ENCODE assay signal across 9 cellular contexts in genomic region chr14:61570188-61570960, GRCh38.
A peak's percentile ranks its signal among the peaks of the same experiment; 100 is the strongest.
DNase-seq lines count a peak whose midpoint lies in the region; ATAC-seq and TF ChIP-seq lines count a peak whose summit lies in the region.
"Had no signal": no experiment of that assay in that cellular context is flagged by ENCODE, and none has a peak within 500 bp of the region (broad histone marks: within the 10 kb centered on the region; RNA-seq: fewer than 3 reads in every experiment).

No MANE protein-coding gene starts in this region.

- H3K36me3 Mint-ChIP-seq in mesothelial cell of epicardium, result no peaks in the 10 kb centered on the region

- no peaks in the 10 kb centered on the region for H3K27me3 ChIP-seq in esophagus squamous epithelium
- H3K27me3 ChIP-seq in gastrocnemius medialis, result no peaks in the 10 kb centered on the region
- H3K27me3 ChIP-seq: cardiac muscle cell had no signal

- WGBS in esophagus squamous epithelium, 2 donors, result 42 to 52% methylated on average over 7 of the region's 7 CpGs

- H3K27ac ChIP-seq in esophagus squamous epithelium, result peak overlapping the region; percentile 26 to 85 (median 64)
- H3K27ac ChIP-seq in gastrocnemius medialis, result peak overlapping the region in 3 of 4 donors; percentile 11 to 36 (median 31)
- H3K27ac ChIP-seq: cardiac muscle cell had no signal

- H3K4me3 Mint-ChIP-seq in mesothelial cell of epicardium, result no peak overlapping the region

- TF ChIP-seq CTCF in esophagus squamous epithelium (IDR thresholded peaks at IDR 0.05), result no peak
- TF ChIP-seq CTCF in gastrocnemius medialis (IDR thresholded peaks at IDR 0.05 in 4 of 5, conservative IDR thresholded peaks at IDR 0.05 in 1 of 5), result no peak
- no peak for TF ChIP-seq CTCF in mesothelial cell of epicardium (IDR thresholded peaks at IDR 0.05; ENCODE audit: unreplicated experiment)

- H3K27me3 Mint-ChIP-seq in mesothelial cell of epicardium (ENCODE audit: low read depth), result peaks cover 2% of the 10 kb centered on the region

- H3K9me3 Mint-ChIP-seq in mesothelial cell of epicardium, result peaks cover 3% of the 10 kb centered on the region

- no peak overlapping the region for H3K27ac Mint-ChIP-seq in mesothelial cell of epicardium

- H3K9me3 ChIP-seq in esophagus squamous epithelium (no peaks in the 10 kb centered on the region), gastrocnemius medialis (no peaks in the 10 kb centered on the region)

- H3K4me1 ChIP-seq in esophagus squamous epithelium (peaks cover 39 to 88% (median 64%) of the 10 kb centered on the region in 3 donors), gastrocnemius medialis (peaks cover 0 to 23% of the 10 kb centered on the region in 2 donors)

- in situ Hi-C loops in gastrocnemius medialis (cut with MboI; ENCODE audit: low sequenced_read_pairs in 4 of 4), result no loop called here

- intact Hi-C loops in esophagus squamous epithelium (cut with DNase I) (no loop called here), gastrocnemius medialis (cut with DNase I; ENCODE audit: low total_unique reads) (no loop called here)

- peaks cover 33% of the 10 kb centered on the region for H3K4me1 Mint-ChIP-seq in mesothelial cell of epicardium

- ATAC-seq in gastrocnemius medialis (no peak), GM19455 (IDR thresholded peaks at IDR 0.05; ENCODE audit: unreplicated experiment) (no peak)

- TF ChIP-seq POLR2A in esophagus squamous epithelium (IDR thresholded peaks at IDR 0.05), result no peak
- no peak for TF ChIP-seq POLR2A in gastrocnemius medialis (IDR thresholded peaks at IDR 0.05)

- H3K36me3 ChIP-seq in esophagus squamous epithelium (no peaks in the 10 kb centered on the region), gastrocnemius medialis (no peaks in the 10 kb centered on the region)
- H3K36me3 ChIP-seq: cardiac muscle cell had no signal

- no peak overlapping the region for H3K4me3 ChIP-seq in esophagus squamous epithelium
- H3K4me3 ChIP-seq in gastrocnemius medialis, result no peak overlapping the region
- H3K4me3 ChIP-seq: cardiac muscle cell had no signal

- peak; percentile 13 for DNase-seq in H4 (ENCODE audit: low spot score)
- peak; percentile 36 for DNase-seq in RPMI7951 (ENCODE audit: low read depth)
- no peak for DNase-seq in esophagus squamous epithelium (lab: John Stamatoyannopoulos, UW)
- no peak for DNase-seq in gastrocnemius medialis
- no peak for DNase-seq in OCI-M2 (lab: John Stamatoyannopoulos, UW; ENCODE audit: unreplicated experiment)
- no peak for DNase-seq in mesothelial cell of epicardium (ENCODE audit: low spot score in 2 of 2, unreplicated experiment in 2 of 2)
- DNase-seq: NCI-H1436 treated with DMSO at 0.1 percent for 48 hours had no signal

Comparison
In these comparisons a context has a peak if more than half of its experiments do, and no peak if none do; other contexts are left out.
1. DNase-seq: peak in H4 (single experiment) and RPMI7951 (single experiment); none in esophagus squamous epithelium (single experiment), gastrocnemius medialis (0 of 2), OCI-M2 (single experiment) and mesothelial cell of epicardium (0 of 2).